ENCODE assay signal across 8 cellular contexts in genomic region chr10:3803884-3804741, GRCh38.
DNase-seq lines count a peak whose midpoint lies in the region; ATAC-seq, FAIRE-seq and TF ChIP-seq lines count a peak whose summit lies in the region.

No MANE protein-coding gene starts in this region.

- no peak for TF ChIP-seq CTCF in D721Med (IDR thresholded peaks at IDR 0.05; ENCODE audit: insufficient read depth, missing control alignments)

- FAIRE-seq in D721Med (lab: Jason Lieb, UNC): no peak

- ATAC-seq in HG03175 (IDR thresholded peaks at IDR 0.05; ENCODE audit: unreplicated experiment): no peak

- peak; percentile 37 for DNase-seq in stimulated activated CD4-positive, alpha-beta T cell treated with anti-CD3 and anti-CD28 coated beads, Interleukin-12 subunit alpha, Interleukin-12 subunit beta, amount 100 ng/mL, for 4 hours
- DNase-seq in stimulated activated CD4-positive, alpha-beta T cell treated with anti-CD3 and anti-CD28 coated beads, Interleukin-2, amount 100 ng/mL, for 48 hours: no peak
- DNase-seq in activated T-cell treated with anti-CD3 and anti-CD28 coated beads for 24 hours (ENCODE audit: low read depth) (peak; percentile 67), foreskin melanocyte (peak; percentile 94), SW 1271 (lab: John Stamatoyannopoulos, UW) (no peak), D721Med (ENCODE audit: insufficient read length, low spot score) (no peak)
- DNase-seq in stimulated activated CD4-positive, alpha-beta T cell treated with anti-CD3 and anti-CD28 coated beads, Interleukin-2, amount 100 ng/mL, for 24 hours: peak; percentile 60 to 72

Comparison
In these comparisons a context has a peak if more than half of its experiments do, and no peak if none do; other contexts are left out.
1. DNase-seq: peak in stimulated activated CD4-positive, alpha-beta T cell treated with anti-CD3 and anti-CD28 coated beads, Interleukin-12 subunit alpha, Interleukin-12 subunit beta, amount 100 ng/mL, for 4 hours (single experiment), activated T-cell treated with anti-CD3 and anti-CD28 coated beads for 24 hours (single experiment), foreskin melanocyte (single experiment) and stimulated activated CD4-positive, alpha-beta T cell treated with anti-CD3 and anti-CD28 coated beads, Interleukin-2, amount 100 ng/mL, for 24 hours (2 of 2); none in stimulated activated CD4-positive, alpha-beta T cell treated with anti-CD3 and anti-CD28 coated beads, Interleukin-2, amount 100 ng/mL, for 48 hours (0 of 2), SW 1271 (0 of 2) and D721Med (single experiment).